ENCODE assay signal across 17 cellular contexts in genomic region chr10:49741108-49741995, GRCh38. TPM values are rescaled to one million over a fixed set of nuclear protein-coding genes. Genes with fewer than 3 reads are reported as not detected.
DNase-seq lines count a peak whose midpoint lies in the region; ATAC-seq, FAIRE-seq and TF ChIP-seq lines count a peak whose summit lies in the region.
"Had no signal": no experiment of that assay in that cellular context is flagged by ENCODE, and none has a peak within 500 bp of the region (broad histone marks: within the 10 kb centered on the region; RNA-seq: fewer than 3 reads in every experiment).

No MANE protein-coding gene starts in this region.

- intact Hi-C loops in HepG2 (cut with micrococcal nuclease; ENCODE audit: unreplicated experiment) (no loop called here), right lobe of liver (cut with DNase I) (no loop called here), colonic mucosa (cut with DNase I) (no loop called here)

- TF ChIP-seq EP300 in HepG2 (IDR thresholded peaks at IDR 0.05; ENCODE audit: low read depth in 2 of 2, low read length in 2 of 2) (no peak), HepG2 (CRISPR knock-in tag; IDR thresholded peaks at IDR 0.05; ENCODE audit: borderline replicate concordance) (no peak)

- no peak overlapping the region for H2AFZ ChIP-seq in HepG2 (ENCODE audit: low read length)

- H3K27me3 ChIP-seq in HepG2 (ENCODE audit: control insufficient read depth in 1 of 2, insufficient read depth in 2 of 2, low read length in 2 of 2) (no peaks in the 10 kb centered on the region), right lobe of liver (no peaks in the 10 kb centered on the region), colonic mucosa (no peaks in the 10 kb centered on the region)
- H3K27me3 ChIP-seq: ascending aorta, heart right ventricle, right atrium auricular region had no signal

- H3K4me1 ChIP-seq in HepG2 (ENCODE audit: insufficient read depth, low read length) = no peaks in the 10 kb centered on the region
- no peaks in the 10 kb centered on the region for H3K4me1 ChIP-seq in right lobe of liver
- H3K4me1 ChIP-seq in colonic mucosa = no peaks in the 10 kb centered on the region
- H3K4me1 ChIP-seq: ascending aorta, Caco-2, heart right ventricle, right atrium auricular region had no signal

- TF ChIP-seq RAD21 in HepG2 (CRISPR knock-in tag; IDR thresholded peaks at IDR 0.05) = no peak

- peak; percentile 64 for FAIRE-seq in HepG2 (lab: Jason Lieb, UNC)
- FAIRE-seq in urothelium cell line (lab: Jason Lieb, UNC) = peak; percentile 100

- no peaks in the 10 kb centered on the region for H3K79me2 ChIP-seq in HepG2 (ENCODE audit: insufficient read depth, low read length)

- in situ Hi-C loops in HepG2 (cut with HindIII; ENCODE audit: extremely low pct_ligation_motif_present, low pct_unique_long_range_greater_than_20kb) = no loop called here

- no peak overlapping the region for H3K4me2 ChIP-seq in HepG2 (ENCODE audit: low read depth, low read length)

- no peak overlapping the region for H3K4me3 ChIP-seq in HepG2 (replicated peaks in 1 of 3; ENCODE audit: insufficient read depth in 1 of 3, low read depth in 2 of 3, low read length in 3 of 3)
- H3K4me3 ChIP-seq in right lobe of liver = no peak overlapping the region
- no peak overlapping the region for H3K4me3 ChIP-seq in fibroblast of mammary gland (ENCODE audit: control insufficient read depth, low read depth, low read length)
- H3K4me3 ChIP-seq in colonic mucosa = no peak overlapping the region
- H3K4me3 ChIP-seq: ascending aorta, heart right ventricle, right atrium auricular region had no signal

- BruUV-seq in HepG2 (replicated peaks; lab: Mats Ljungman, UMichigan) = no TSS peak

- H3K27ac ChIP-seq in HepG2 (ENCODE audit: extremely low read length, insufficient read depth, low read length) (no peak overlapping the region), right lobe of liver (no peak overlapping the region), colonic mucosa (no peak overlapping the region)
- H3K27ac ChIP-seq: ascending aorta, heart right ventricle, right atrium auricular region had no signal

- H3K9me3 ChIP-seq in HepG2 (ENCODE audit: low read length) (no peaks in the 10 kb centered on the region), right lobe of liver (no peaks in the 10 kb centered on the region), colonic mucosa (no peaks in the 10 kb centered on the region)
- H3K9me3 ChIP-seq: ascending aorta, Caco-2, heart right ventricle, right atrium auricular region had no signal

- CTCF ChIA-PET in HepG2 (lab: Yijun Ruan, JAX; ENCODE audit: low intra/inter-chr PET ratio, low total read pairs) = no interaction called here

- no peaks in the 10 kb centered on the region for H4K20me1 ChIP-seq in HepG2 (ENCODE audit: insufficient read depth, low read length)

- H3K9ac ChIP-seq in HepG2 (ENCODE audit: insufficient read depth, low read depth, low read length) = no peak overlapping the region
- H3K9ac ChIP-seq in colonic mucosa (ENCODE audit: low read depth in 2 of 2, low read length in 2 of 2) = no peak overlapping the region

- DNase-seq in HepG2 (ENCODE audit: low spot score) (no peak), right lobe of liver (no peak), RPMI7951 (ENCODE audit: low read depth) (peak; percentile 21), fibroblast of mammary gland (ENCODE audit: low read depth) (peak; percentile 2), urothelium cell line (ENCODE audit: low spot score) (no peak), colonic mucosa (no peak)
- DNase-seq: activated CD4-positive, CD25-positive, alpha-beta regulatory T cell; activated gamma-delta T cell treated with Interleukin-2 at 50 U/mL for 16 hours; heart right ventricle; KG1; NCI-H1417 treated with DMSO at 0.1 percent for 48 hours had no signal

- no peak for TF ChIP-seq POLR2A in HepG2 (IDR thresholded peaks at IDR 0.05; ENCODE audit: insufficient read depth in 1 of 2, low read depth in 2 of 2, low read length in 2 of 2)
- no peak for TF ChIP-seq POLR2A in right lobe of liver (IDR thresholded peaks at IDR 0.05)

- H3K36me3 ChIP-seq in HepG2 (replicated peaks in 1 of 2; ENCODE audit: control insufficient read depth in 1 of 2, insufficient read depth in 2 of 2, low read length in 2 of 2) = no peaks in the 10 kb centered on the region; a peak in 1 of 5 replicates
- peaks cover 0 to 55% (median 25%) of the 10 kb centered on the region in 4 donors for H3K36me3 ChIP-seq in right lobe of liver
- no peaks in the 10 kb centered on the region for H3K36me3 ChIP-seq in colonic mucosa
- H3K36me3 ChIP-seq: ascending aorta, heart right ventricle, right atrium auricular region had no signal

- ATAC-seq in HepG2 (peak; percentile 8), right lobe of liver (no peak), GM19023 (IDR thresholded peaks at IDR 0.05; ENCODE audit: unreplicated experiment) (no peak), GM21619 (IDR thresholded peaks at IDR 0.05; ENCODE audit: unreplicated experiment) (no peak)
- ATAC-seq: heart right ventricle had no signal

- 62% methylated on average over 7 of the region's 7 CpGs for WGBS in HepG2 (ENCODE audit: low lambda C conversion rate)
- no CpG with 5 or more reads among the region's 7 CpGs for WGBS in right lobe of liver (ENCODE audit: insufficient coverage, low coverage, low lambda C conversion rate, missing lambda C conversion rate)

- TF ChIP-seq CTCF in HepG2 (CRISPR knock-in tag; IDR thresholded peaks at IDR 0.05) (no peak), right lobe of liver (IDR thresholded peaks at IDR 0.05) (no peak), fibroblast of mammary gland (conservative IDR thresholded peaks at IDR 0.05; ENCODE audit: control insufficient read depth, insufficient read depth, low read depth, low read length) (no peak), colonic mucosa (IDR thresholded peaks at IDR 0.05) (no peak)

- POLR2A ChIA-PET in HepG2 (lab: Yijun Ruan, JAX) = no interaction called here

TF ChIP-seq in HepG2, 621 proteins besides CTCF, POLR2A, EP300 and RAD21 (continues in another document):
- TF ChIP-seq SETDB1 (CRISPR knock-in tag; IDR thresholded peaks at IDR 0.05; ENCODE audit: borderline replicate concordance) (no peak), FOXA1 (IDR thresholded peaks at IDR 0.05) (peak; percentile 22; the same call in 1 of the 2 replicates), FOXA1 (CRISPR knock-in tag; IDR thresholded peaks at IDR 0.05) (no peak), MEIS2 (CRISPR knock-in tag; IDR thresholded peaks at IDR 0.05) (no peak), ZHX1 (CRISPR knock-in tag; IDR thresholded peaks at IDR 0.05; ENCODE audit: low read depth) (no peak), ATF7 (IDR thresholded peaks at IDR 0.05) (0 out of 2 replicates have a peak, but pooled peaks have one; percentile 4), ATF7 (CRISPR knock-in tag; IDR thresholded peaks at IDR 0.05) (no peak), NBN (conservative IDR thresholded peaks at IDR 0.05) (peak; percentile 57; the same call in 1 of the 2 replicates)

RNA-seq across cellular contexts. Expression of gene OGDHL, which starts 20.8 kb away (rescaled TPM):
- total RNA-seq in HepG2 (2016; rRNA removed; fragmentation: Illumina TruSeq; extraction: Trizol) = 1.6 and 3.0 TPM in 2 replicates
- 0.88 and 0.91 TPM in 2 replicates for total RNA-seq in HepG2 (2016; cell fraction: cytosol; rRNA removed; fragmentation: Illumina TruSeq; extraction: Trizol; ENCODE audit: low read depth)
- 1.5 and 3.5 TPM in 2 replicates for total RNA-seq in HepG2 (2016; cell fraction: insoluble cytoplasmic fraction; rRNA removed; fragmentation: Illumina TruSeq; extraction: Trizol)
- 1.1 TPM in 2 replicates for total RNA-seq in HepG2 (2016; cell fraction: membrane; rRNA removed; fragmentation: Illumina TruSeq; extraction: Trizol)
- total RNA-seq in HepG2 (2016; cell fraction: nucleus; rRNA removed; fragmentation: Illumina TruSeq; extraction: Trizol) = 5.1 and 6.2 TPM in 2 replicates
- 9.8 and 11.2 TPM in 2 replicates for polyA plus RNA-seq in HepG2 (2011; rRNA removed)
- 4.3 and 6.1 TPM in 2 replicates for polyA plus RNA-seq in HepG2 (2011; cell fraction: cytosol; rRNA removed)
- 51.8 and 65.3 TPM in 2 replicates for polyA plus RNA-seq in HepG2 (2011; cell fraction: nucleus; rRNA removed)
- polyA plus RNA-seq in HepG2 (2012) = 3.8 and 4.0 TPM in 2 replicates
- polyA plus RNA-seq in HepG2 (2016; cell fraction: cytosol; fragmentation: Illumina TruSeq; extraction: Trizol; ENCODE audit: low read depth) = 0.20 and 0.34 TPM in 2 replicates
- 1.3 and 1.5 TPM in 2 replicates for polyA plus RNA-seq in HepG2 (2016; cell fraction: insoluble cytoplasmic fraction; fragmentation: Illumina TruSeq; extraction: Trizol; ENCODE audit: low read depth)
- polyA plus RNA-seq in HepG2 (2016; cell fraction: membrane; fragmentation: Illumina TruSeq; extraction: Trizol; ENCODE audit: low read depth) = 0.53 and 0.68 TPM in 2 replicates
- 13.3 and 17.6 TPM in 2 replicates for polyA plus RNA-seq in HepG2 (2016; cell fraction: nucleus; fragmentation: Illumina TruSeq; extraction: Trizol; ENCODE audit: insufficient read depth, low read depth)
- polyA minus RNA-seq in HepG2 (2011; rRNA and poly(A)+ RNA removed; ENCODE audit: low replicate concordance) = 0.77 and 17.2 TPM in 2 replicates
- polyA minus RNA-seq in HepG2 (2011; cell fraction: cytosol; rRNA and poly(A)+ RNA removed) = 2.6 and 4.6 TPM in 2 replicates
- polyA minus RNA-seq in HepG2 (2011; cell fraction: nucleus; rRNA and poly(A)+ RNA removed) = 10.9 and 12.4 TPM in 2 replicates
- total RNA-seq in right lobe of liver = 10 to 100 TPM; 60.4 to 98.5 (median 76.8) TPM
- not detected in 2 replicates for total RNA-seq in RPMI7951 (2014; rRNA removed; shearing (Covaris generic))
- total RNA-seq in colonic mucosa = 1 to 10 TPM in 1 of 2 donors, under 1 TPM in 1; 0.79 to 3.2 TPM
- total RNA-seq: ascending aorta; T-helper 1 cell treated with Interleukin-12 subunit alpha and Interleukin-12 subunit beta and Interleukin-4 antibody, amounts not matched to agents 30 ng/mL and 1 ng/mL, for 36 hours had no signal

Comparison
In these comparisons a context has a peak if more than half of its experiments do, and no peak if none do; other contexts are left out.
1. RNA of gene OGDHL, which starts 20.8 kb away (total RNA-seq): 60.4 to 98.5 TPM in right lobe of liver; 0.79 to 3.2 TPM in colonic mucosa, 0.88 to 6.2 TPM in HepG2 and not detected in RPMI7951; every median in the first group is over 4 times any median in the second.
2. DNase-seq: peak in RPMI7951 (single experiment) and fibroblast of mammary gland (single experiment); none in HepG2 (single experiment), right lobe of liver (0 of 3), urothelium cell line (single experiment) and colonic mucosa (single experiment).